ENCODE assay signal across 10 cellular contexts in the genomic region with DNA sequence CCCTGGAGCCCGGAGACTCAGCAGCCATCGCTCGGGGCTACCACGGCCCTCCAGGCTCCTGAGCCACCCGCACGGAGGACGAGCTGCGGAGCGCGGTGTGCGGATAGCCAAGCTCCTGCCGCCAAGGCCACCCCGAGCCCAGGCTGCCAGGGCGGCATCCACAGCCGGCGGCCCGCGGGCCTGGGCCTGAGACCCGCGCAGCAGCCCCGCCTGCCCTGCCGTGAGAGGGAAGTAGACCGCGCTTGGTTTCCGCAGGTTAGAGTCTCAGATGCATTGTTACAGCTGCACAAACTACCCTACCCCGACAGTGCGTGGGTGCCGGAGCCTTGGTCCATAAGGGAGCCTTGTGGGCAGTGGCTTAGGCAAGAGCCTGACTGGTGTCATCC.
A peak's percentile ranks its signal among the peaks of the same experiment; 100 is the strongest.
DNase-seq lines count a peak whose midpoint lies in the region; ATAC-seq and TF ChIP-seq lines count a peak whose summit lies in the region.
"Had no signal": no experiment of that assay in that cellular context is flagged by ENCODE, and none has a peak within 500 bp of the region (broad histone marks: within the 10 kb centered on the region; RNA-seq: fewer than 3 reads in every experiment).

No MANE protein-coding gene starts in this region.

- H3K9ac ChIP-seq in muscle layer of colon (ENCODE audit: low read length) = peak overlapping the region; percentile 2

- no peaks in the 10 kb centered on the region for H3K9me3 ChIP-seq in muscle layer of colon (ENCODE audit: low read length)

- H3K9me3 Mint-ChIP-seq in endothelial cell (ENCODE audit: unreplicated experiment) = no peaks in the 10 kb centered on the region
- H3K9me3 Mint-ChIP-seq in type B pancreatic cell = no peaks in the 10 kb centered on the region

- H3K27ac ChIP-seq in muscle layer of colon (ENCODE audit: low read depth, low read length) = peak overlapping the region; percentile 56
- H3K27ac ChIP-seq: HL-60 had no signal

- H3K4me1 Mint-ChIP-seq in endothelial cell (ENCODE audit: unreplicated experiment) (peaks cover 8% of the 10 kb centered on the region), type B pancreatic cell (ENCODE audit: unreplicated experiment) (peaks cover 5% of the 10 kb centered on the region)

- H3K27me3 ChIP-seq in muscle layer of colon (ENCODE audit: control insufficient read depth in 1 of 2, insufficient read depth in 2 of 2, low read length in 2 of 2) = no peaks in the 10 kb centered on the region

- H3K27ac Mint-ChIP-seq in endothelial cell (ENCODE audit: unreplicated experiment) (no peak overlapping the region), type B pancreatic cell (peak overlapping the region; percentile 14)

- DNase-seq in endothelial cell (ENCODE audit: low spot score) (no peak), type B pancreatic cell (ENCODE audit: extremely low spot score, unreplicated experiment) (no peak), ecto neural progenitor cell (ENCODE audit: low spot score) (no peak)
- DNase-seq: NCI-H2171 treated with DMSO at 0.1 percent for 48 hours; stimulated activated CD4-positive, alpha-beta T cell treated with anti-CD3 and anti-CD28 coated beads, Interleukin-2, amount 100 ng/mL, for 24 hours had no signal

- H3K36me3 Mint-ChIP-seq in endothelial cell (ENCODE audit: low read depth, unreplicated experiment) (peaks cover 4% of the 10 kb centered on the region), type B pancreatic cell (no peaks in the 10 kb centered on the region)

- H3K4me3 Mint-ChIP-seq in endothelial cell (ENCODE audit: unreplicated experiment) = peak overlapping the region; percentile 37
- peak overlapping the region; percentile 76 for H3K4me3 Mint-ChIP-seq in type B pancreatic cell

- H3K4me3 ChIP-seq in muscle layer of colon (ENCODE audit: low read depth in 1 of 2, low read length in 2 of 2) = peak overlapping the region; percentile 22 to 58

- peaks cover 9% of the 10 kb centered on the region for H3K4me1 ChIP-seq in muscle layer of colon (ENCODE audit: insufficient read depth, low read length)

- TF ChIP-seq CTCF in endothelial cell (IDR thresholded peaks at IDR 0.05; ENCODE audit: unreplicated experiment) (no peak), type B pancreatic cell (conservative IDR thresholded peaks at IDR 0.05) (no peak)

- H3K36me3 ChIP-seq in muscle layer of colon (ENCODE audit: insufficient read depth, low read length) = no peaks in the 10 kb centered on the region

- H3K27me3 Mint-ChIP-seq in endothelial cell (ENCODE audit: unreplicated experiment) (peaks cover 13% of the 10 kb centered on the region), type B pancreatic cell (peaks cover 3% of the 10 kb centered on the region)

- ATAC-seq in HG02852 (IDR thresholded peaks at IDR 0.05; ENCODE audit: unreplicated experiment) = peak; percentile 60
- ATAC-seq in GM19324 (IDR thresholded peaks at IDR 0.05; ENCODE audit: low FRiP score, unreplicated experiment) = no peak
- no peak for ATAC-seq in GM18502 (IDR thresholded peaks at IDR 0.05; ENCODE audit: poor library complexity, unreplicated experiment)
